Comparison of ENCODE assay signal across 12 cellular contexts in genomic region chr2:44964704-44965343, GRCh38. TPM values are rescaled to one million over a fixed set of nuclear protein-coding genes. Genes with fewer than 3 reads are reported as not detected.
DNase-seq lines count a peak whose midpoint lies in the region; ATAC-seq, FAIRE-seq and TF ChIP-seq lines count a peak whose summit lies in the region.
"Had no signal": no experiment of that assay in that cellular context is flagged by ENCODE, and none has a peak within 500 bp of the region (broad histone marks: within the 10 kb centered on the region; RNA-seq: fewer than 3 reads in every experiment).

No MANE protein-coding gene starts in this region.

- H4K20me1 ChIP-seq in HepG2 (ENCODE audit: insufficient read depth, low read length): no peaks in the 10 kb centered on the region

- TF ChIP-seq POLR2A in HepG2 (IDR thresholded peaks at IDR 0.05; ENCODE audit: insufficient read depth in 1 of 2, low read depth in 2 of 2, low read length in 2 of 2): no peak
- TF ChIP-seq POLR2A in right lobe of liver (IDR thresholded peaks at IDR 0.05): no peak

- H3K27ac Mint-ChIP-seq in endothelial cell (ENCODE audit: unreplicated experiment): no peak overlapping the region
- H3K27ac Mint-ChIP-seq in MCF 10A (ENCODE audit: low read depth, unreplicated experiment): no peak overlapping the region

- ATAC-seq in HepG2: peak; percentile 87
- no peak for ATAC-seq in right lobe of liver
- ATAC-seq in GM21423 (IDR thresholded peaks at IDR 0.05; ENCODE audit: unreplicated experiment): no peak
- ATAC-seq in GM21619 (IDR thresholded peaks at IDR 0.05; ENCODE audit: unreplicated experiment): no peak

- H3K27me3 ChIP-seq in HepG2 (ENCODE audit: control insufficient read depth in 1 of 2, insufficient read depth in 2 of 2, low read length in 2 of 2): peaks cover 2 to 51% of the 10 kb centered on the region in 2 experiments; a peak in 3 of 5 replicates
- H3K27me3 ChIP-seq in right lobe of liver: no peaks in the 10 kb centered on the region
- H3K27me3 ChIP-seq: testis had no signal

- no peak overlapping the region for H3K9ac ChIP-seq in HepG2 (ENCODE audit: insufficient read depth, low read depth, low read length)

- FAIRE-seq in HepG2 (lab: Jason Lieb, UNC): no peak
- FAIRE-seq: colon had no signal

- no peak for TF ChIP-seq RAD21 in HepG2 (CRISPR knock-in tag; IDR thresholded peaks at IDR 0.05)

- WGBS in HepG2 (ENCODE audit: low lambda C conversion rate): 5% methylated on average over 15 of the region's 16 CpGs
- WGBS in right lobe of liver (ENCODE audit: insufficient coverage, low coverage, low lambda C conversion rate, missing lambda C conversion rate): 28% methylated on average over 3 of the region's 16 CpGs

- H3K4me3 Mint-ChIP-seq in endothelial cell (ENCODE audit: unreplicated experiment): no peak overlapping the region
- no peak overlapping the region for H3K4me3 Mint-ChIP-seq in MCF 10A (ENCODE audit: unreplicated experiment)

- POLR2A ChIA-PET in HepG2 (lab: Yijun Ruan, JAX): interaction anchor here (1.6 kb wide), 1 partner anchor 9 kb away, joined by 3 read pairs; no protein-coding TSS in a partner anchor
- POLR2A ChIA-PET in MCF 10A (lab: Yijun Ruan, JAX): no interaction called here

- no peak overlapping the region for H3K4me3 ChIP-seq in HepG2 (replicated peaks in 1 of 3; ENCODE audit: insufficient read depth in 1 of 3, low read depth in 2 of 3, low read length in 3 of 3)
- no peak overlapping the region for H3K4me3 ChIP-seq in right lobe of liver
- H3K4me3 ChIP-seq: left lung, testis had no signal

- intact Hi-C loops in HepG2 (cut with micrococcal nuclease; ENCODE audit: unreplicated experiment): no loop called here
- intact Hi-C loops in right lobe of liver (cut with DNase I): no loop called here
- intact Hi-C loops in MCF 10A (cut with micrococcal nuclease): no loop called here

- H3K36me3 ChIP-seq in HepG2 (replicated peaks in 1 of 2; ENCODE audit: control insufficient read depth in 1 of 2, insufficient read depth in 2 of 2, low read length in 2 of 2) (no peaks in the 10 kb centered on the region), right lobe of liver (no peaks in the 10 kb centered on the region)
- H3K36me3 ChIP-seq: left lung had no signal

- peaks cover 7% of the 10 kb centered on the region for H3K27me3 Mint-ChIP-seq in endothelial cell (ENCODE audit: unreplicated experiment)
- no peaks in the 10 kb centered on the region for H3K27me3 Mint-ChIP-seq in MCF 10A (ENCODE audit: insufficient read depth, unreplicated experiment)

- BruUV-seq in HepG2 (replicated peaks; lab: Mats Ljungman, UMichigan) (no TSS peak), MCF 10A (replicated peaks; lab: Mats Ljungman, UMichigan) (no TSS peak)

- no peaks in the 10 kb centered on the region for H3K79me2 ChIP-seq in HepG2 (ENCODE audit: insufficient read depth, low read length)

- no peak overlapping the region for H3K4me2 ChIP-seq in HepG2 (ENCODE audit: low read depth, low read length)

- H3K9me3 ChIP-seq in HepG2 (ENCODE audit: low read length) (no peaks in the 10 kb centered on the region), right lobe of liver (no peaks in the 10 kb centered on the region)
- H3K9me3 ChIP-seq: left lung, testis had no signal

- H3K4me1 Mint-ChIP-seq in endothelial cell (ENCODE audit: unreplicated experiment) (peaks cover 12% of the 10 kb centered on the region), MCF 10A (ENCODE audit: insufficient read depth, unreplicated experiment) (peaks cover 2% of the 10 kb centered on the region)

- TF ChIP-seq EP300 in HepG2 (IDR thresholded peaks at IDR 0.05; ENCODE audit: low read depth in 2 of 2, low read length in 2 of 2): no peak
- TF ChIP-seq EP300 in HepG2 (CRISPR knock-in tag; IDR thresholded peaks at IDR 0.05; ENCODE audit: borderline replicate concordance): no peak

- CTCF ChIA-PET in HepG2 (lab: Yijun Ruan, JAX; ENCODE audit: low intra/inter-chr PET ratio, low total read pairs) (no interaction called here), MCF 10A (lab: Yijun Ruan, JAX) (interaction anchor here (0.6 to 1.2 kb wide), 4 partner anchors 9 to 895 kb away, joined by 3 to 5 read pairs (median 3); no protein-coding TSS in a partner anchor)

- no peak for DNase-seq in HepG2 (ENCODE audit: low spot score)
- no peak for DNase-seq in right lobe of liver
- DNase-seq in NCI-H2171 treated with DMSO at 0.1 percent for 48 hours (lab: John Stamatoyannopoulos, UW): peak; percentile 90
- peak; percentile 55 for DNase-seq in endothelial cell (ENCODE audit: low spot score)
- no peak for DNase-seq in MCF 10A (ENCODE audit: unreplicated experiment)
- DNase-seq in SW480 (ENCODE audit: low spot score): no peak
- DNase-seq: stimulated activated CD4-positive, alpha-beta T cell treated with anti-CD3 and anti-CD28 coated beads, Interleukin-12 subunit alpha, Interleukin-12 subunit beta, amount 100 ng/mL, for 4 hours; testis had no signal

- in situ Hi-C loops in HepG2 (cut with HindIII; ENCODE audit: extremely low pct_ligation_motif_present, low pct_unique_long_range_greater_than_20kb): no loop called here

- no peaks in the 10 kb centered on the region for H3K4me1 ChIP-seq in HepG2 (ENCODE audit: insufficient read depth, low read length)
- H3K4me1 ChIP-seq in right lobe of liver: no peaks in the 10 kb centered on the region
- H3K4me1 ChIP-seq: left lung, testis had no signal

- no peaks in the 10 kb centered on the region for H3K36me3 Mint-ChIP-seq in endothelial cell (ENCODE audit: low read depth, unreplicated experiment)
- H3K36me3 Mint-ChIP-seq in MCF 10A (ENCODE audit: insufficient read depth, unreplicated experiment): no peaks in the 10 kb centered on the region

- no peaks in the 10 kb centered on the region for H3K9me3 Mint-ChIP-seq in endothelial cell (ENCODE audit: unreplicated experiment)
- no peaks in the 10 kb centered on the region for H3K9me3 Mint-ChIP-seq in MCF 10A (ENCODE audit: unreplicated experiment)

- H3K27ac ChIP-seq in HepG2 (ENCODE audit: extremely low read length, insufficient read depth, low read length) (no peak overlapping the region), right lobe of liver (no peak overlapping the region)
- H3K27ac ChIP-seq: left lung, testis had no signal

- TF ChIP-seq CTCF in HepG2 (CRISPR knock-in tag; IDR thresholded peaks at IDR 0.05): peak; percentile 47
- peak in 1 of 4 donors; percentile 8 for TF ChIP-seq CTCF in right lobe of liver (IDR thresholded peaks at IDR 0.05)
- TF ChIP-seq CTCF in endothelial cell (IDR thresholded peaks at IDR 0.05; ENCODE audit: unreplicated experiment): peak; percentile 73
- TF ChIP-seq CTCF in MCF 10A (IDR thresholded peaks at IDR 0.05; ENCODE audit: unreplicated experiment): no peak

- H2AFZ ChIP-seq in HepG2 (ENCODE audit: low read length): no peak overlapping the region

RNA-seq across cellular contexts. Expression of gene SIX3, which starts 23.3 kb away (rescaled TPM):
- not detected in 2 replicates for total RNA-seq in HepG2 (2016; rRNA removed; fragmentation: Illumina TruSeq; extraction: Trizol)
- total RNA-seq in HepG2 (2016; cell fraction: cytosol; rRNA removed; fragmentation: Illumina TruSeq; extraction: Trizol; ENCODE audit: low read depth): not detected in 2 replicates
- total RNA-seq in HepG2 (2016; cell fraction: insoluble cytoplasmic fraction; rRNA removed; fragmentation: Illumina TruSeq; extraction: Trizol): not detected in 2 replicates
- total RNA-seq in HepG2 (2016; cell fraction: membrane; rRNA removed; fragmentation: Illumina TruSeq; extraction: Trizol): not detected in 2 replicates
- total RNA-seq in HepG2 (2016; cell fraction: nucleus; rRNA removed; fragmentation: Illumina TruSeq; extraction: Trizol): not detected in 2 replicates
- not detected in 2 replicates for polyA plus RNA-seq in HepG2 (2011; rRNA removed)
- not detected in 2 replicates for polyA plus RNA-seq in HepG2 (2011; cell fraction: cytosol; rRNA removed)
- not detected in 2 replicates for polyA plus RNA-seq in HepG2 (2011; cell fraction: nucleus; rRNA removed)
- polyA plus RNA-seq in HepG2 (2012): not detected in 2 replicates
- not detected in 2 replicates for polyA plus RNA-seq in HepG2 (2016; cell fraction: cytosol; fragmentation: Illumina TruSeq; extraction: Trizol; ENCODE audit: low read depth)
- not detected in 2 replicates for polyA plus RNA-seq in HepG2 (2016; cell fraction: insoluble cytoplasmic fraction; fragmentation: Illumina TruSeq; extraction: Trizol; ENCODE audit: low read depth)
- not detected in 2 replicates for polyA plus RNA-seq in HepG2 (2016; cell fraction: membrane; fragmentation: Illumina TruSeq; extraction: Trizol; ENCODE audit: low read depth)
- not detected in 2 replicates for polyA plus RNA-seq in HepG2 (2016; cell fraction: nucleus; fragmentation: Illumina TruSeq; extraction: Trizol; ENCODE audit: insufficient read depth, low read depth)
- polyA minus RNA-seq in HepG2 (2011; rRNA and poly(A)+ RNA removed; ENCODE audit: low replicate concordance): not detected in 2 replicates
- polyA minus RNA-seq in HepG2 (2011; cell fraction: cytosol; rRNA and poly(A)+ RNA removed): not detected in 2 replicates
- polyA minus RNA-seq in HepG2 (2011; cell fraction: nucleus; rRNA and poly(A)+ RNA removed): not detected in 2 replicates
- not detected for total RNA-seq in right lobe of liver
- total RNA-seq in endothelial cell (ENCODE audit: unreplicated experiment): not detected
- total RNA-seq in MCF 10A (2022): not detected in 2 replicates
- total RNA-seq: left lung had no signal

RNA-seq across cellular contexts. Expression of gene SIX2, which starts 44.4 kb away (rescaled TPM):
- not detected in 2 replicates for total RNA-seq in HepG2 (2016; rRNA removed; fragmentation: Illumina TruSeq; extraction: Trizol)
- total RNA-seq in HepG2 (2016; cell fraction: cytosol; rRNA removed; fragmentation: Illumina TruSeq; extraction: Trizol; ENCODE audit: low read depth): not detected in 2 replicates
- total RNA-seq in HepG2 (2016; cell fraction: insoluble cytoplasmic fraction; rRNA removed; fragmentation: Illumina TruSeq; extraction: Trizol): not detected in 2 replicates
- total RNA-seq in HepG2 (2016; cell fraction: membrane; rRNA removed; fragmentation: Illumina TruSeq; extraction: Trizol): not detected in 2 replicates
- not detected in 2 replicates for total RNA-seq in HepG2 (2016; cell fraction: nucleus; rRNA removed; fragmentation: Illumina TruSeq; extraction: Trizol)
- not detected in 2 replicates for polyA plus RNA-seq in HepG2 (2011; rRNA removed)
- polyA plus RNA-seq in HepG2 (2011; cell fraction: cytosol; rRNA removed): not detected in 2 replicates
- not detected in 2 replicates for polyA plus RNA-seq in HepG2 (2011; cell fraction: nucleus; rRNA removed)
- polyA plus RNA-seq in HepG2 (2012): not detected in 2 replicates
- not detected in 2 replicates for polyA plus RNA-seq in HepG2 (2016; cell fraction: cytosol; fragmentation: Illumina TruSeq; extraction: Trizol; ENCODE audit: low read depth)
- polyA plus RNA-seq in HepG2 (2016; cell fraction: insoluble cytoplasmic fraction; fragmentation: Illumina TruSeq; extraction: Trizol; ENCODE audit: low read depth): not detected in 2 replicates
- polyA plus RNA-seq in HepG2 (2016; cell fraction: membrane; fragmentation: Illumina TruSeq; extraction: Trizol; ENCODE audit: low read depth): not detected in 2 replicates
- not detected in 2 replicates for polyA plus RNA-seq in HepG2 (2016; cell fraction: nucleus; fragmentation: Illumina TruSeq; extraction: Trizol; ENCODE audit: insufficient read depth, low read depth)
- 17.4 TPM in 1 of 2 replicates, not detected in the other for polyA minus RNA-seq in HepG2 (2011; rRNA and poly(A)+ RNA removed; ENCODE audit: low replicate concordance)
- not detected in 2 replicates for polyA minus RNA-seq in HepG2 (2011; cell fraction: cytosol; rRNA and poly(A)+ RNA removed)
- 0.26 TPM in 1 of 2 replicates, not detected in the other for polyA minus RNA-seq in HepG2 (2011; cell fraction: nucleus; rRNA and poly(A)+ RNA removed)
- not detected for total RNA-seq in right lobe of liver
- 2.0 TPM for total RNA-seq in endothelial cell (ENCODE audit: unreplicated experiment)
- 0.96 and 1.2 TPM in 2 replicates for total RNA-seq in MCF 10A (2022)

Comparison
In these comparisons a context has a peak if more than half of its experiments do, and no peak if none do; other contexts are left out.
1. DNase-seq: peak in NCI-H2171 treated with DMSO at 0.1 percent for 48 hours (single experiment) and endothelial cell (single experiment); none in HepG2 (single experiment), right lobe of liver (0 of 3), MCF 10A (single experiment) and SW480 (single experiment).